18 cellular contexts compared by ENCODE assay signal in the genomic region with DNA sequence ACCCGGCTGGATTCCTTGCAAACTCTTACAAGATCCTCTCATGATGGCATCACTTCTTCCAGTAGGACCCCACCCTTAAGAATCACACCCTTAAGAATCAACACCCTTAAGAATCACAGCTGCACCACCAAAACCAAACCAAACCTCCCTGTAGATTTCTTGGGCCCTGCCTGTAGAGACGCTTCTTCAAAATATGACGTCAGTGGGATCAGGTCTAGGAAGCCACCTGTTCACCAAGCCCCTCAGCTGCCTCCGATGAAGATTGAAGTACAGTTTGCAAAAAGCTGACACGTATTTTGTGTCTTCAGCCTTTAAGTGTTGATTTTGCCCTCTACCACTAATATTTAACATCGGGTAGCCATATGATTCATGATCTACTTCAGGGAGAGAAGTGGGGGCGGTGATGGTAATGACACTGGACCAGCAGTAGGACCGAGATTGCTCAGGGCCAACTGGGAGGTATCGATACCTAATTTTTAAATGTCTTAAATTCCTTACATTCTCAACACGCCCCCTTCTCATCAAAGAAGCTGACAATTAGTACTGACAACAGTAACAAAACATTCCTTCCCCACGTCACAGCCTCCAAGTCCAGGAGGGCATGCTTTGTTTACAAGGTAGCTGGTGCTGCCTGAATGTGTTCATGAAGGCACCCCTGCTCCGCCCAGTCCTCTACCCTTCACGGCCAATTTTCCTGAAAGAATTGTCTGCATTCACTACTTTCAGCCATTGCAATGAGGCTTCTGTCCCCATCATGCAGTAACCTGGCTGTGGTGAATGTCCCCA. TPM values are rescaled to one million over a fixed set of nuclear protein-coding genes. Genes with fewer than 3 reads are reported as not detected.
DNase-seq lines count a peak whose midpoint lies in the region; ATAC-seq, FAIRE-seq and TF ChIP-seq lines count a peak whose summit lies in the region.
"Had no signal": no experiment of that assay in that cellular context is flagged by ENCODE, and none has a peak within 500 bp of the region (broad histone marks: within the 10 kb centered on the region; RNA-seq: fewer than 3 reads in every experiment).

No MANE protein-coding gene starts in this region.

- H3K4me3 Mint-ChIP-seq in nephron progenitor cell: peak overlapping the region; percentile 21
- H3K4me3 Mint-ChIP-seq: CD8-positive, alpha-beta T cell had no signal

- H3K36me3 ChIP-seq in BLaER1: no peaks in the 10 kb centered on the region
- no peaks in the 10 kb centered on the region for H3K36me3 ChIP-seq in HEK293 (ENCODE audit: control insufficient read depth in 2 of 2, insufficient read depth in 1 of 2, low read length in 2 of 2)
- no peaks in the 10 kb centered on the region for H3K36me3 ChIP-seq in H1 (ENCODE audit: control insufficient read depth in 2 of 4, insufficient read depth in 4 of 4, low read length in 3 of 4)
- H3K36me3 ChIP-seq: HAP-1, SJSA1 had no signal

- no peak for TF ChIP-seq POLR2A in H1 (IDR thresholded peaks at IDR 0.05; ENCODE audit: control extremely low read depth in 1 of 2, low read depth in 2 of 2, low read length in 2 of 2)

- TF ChIP-seq EP300 in H1 (IDR thresholded peaks at IDR 0.05; ENCODE audit: borderline replicate concordance in 1 of 2, low read depth in 2 of 2, low read length in 2 of 2): no peak

- H4K91ac ChIP-seq in H1 (replicated peaks; ENCODE audit: insufficient read length, low read length): no peak overlapping the region

- no peak overlapping the region for H2BK120ac ChIP-seq in H1 (replicated peaks; ENCODE audit: low read depth, low read length)

- H2BK12ac ChIP-seq in H1 (ENCODE audit: low read depth, low read length): no peak overlapping the region

- no peak overlapping the region for H2AFZ ChIP-seq in H1 (ENCODE audit: low read length)

- no peak overlapping the region for H3K4ac ChIP-seq in H1 (replicated peaks; ENCODE audit: insufficient read length, low read depth, low read length)

- TF ChIP-seq CTCF in HEK293 (tag by site-specific recombination; IDR thresholded peaks at IDR 0.05) (no peak), H1 (IDR thresholded peaks at IDR 0.05; ENCODE audit: control extremely low read depth in 1 of 3, insufficient read depth in 1 of 3, low read depth in 1 of 3, low read length in 3 of 3) (no peak), nephron progenitor cell (IDR thresholded peaks at IDR 0.05) (no peak)

- H3K4me1 Mint-ChIP-seq in nephron progenitor cell: peaks cover 57% of the 10 kb centered on the region

- H3K27me3 ChIP-seq in BLaER1: no peaks in the 10 kb centered on the region; the same call in 1 of the 2 replicates
- no peaks in the 10 kb centered on the region for H3K27me3 ChIP-seq in H1 (replicated peaks in 1 of 4; ENCODE audit: control insufficient read depth in 3 of 4, extremely low read depth in 1 of 4, insufficient read depth in 3 of 4, low read length in 3 of 4)
- H3K27me3 ChIP-seq: SJSA1 had no signal

- peaks cover 56% of the 10 kb centered on the region for H3K4me1 ChIP-seq in BLaER1
- H3K4me1 ChIP-seq in HEK293 (ENCODE audit: control insufficient read depth, insufficient read depth, low read length): no peaks in the 10 kb centered on the region
- H3K4me1 ChIP-seq in H1 (replicated peaks in 1 of 4; ENCODE audit: control insufficient read depth in 3 of 4, insufficient read depth in 4 of 4, low read length in 3 of 4): peaks cover 0 to 3% (median 2%) of the 10 kb centered on the region in 4 experiments; a peak in 4 of 7 replicates
- H3K4me1 ChIP-seq: A549, HAP-1, SJSA1 had no signal

- 87% methylated on average over 13 of the region's 13 CpGs; no CpG with 5 or more reads in 1 of the 2 experiments for WGBS in H1 (ENCODE audit: extremely low coverage in 1 of 2, insufficient coverage in 1 of 2, insufficient read length in 1 of 2, insufficient replicate concordance in 2 of 2, low coverage in 1 of 2, low lambda C conversion rate in 2 of 2, missing lambda C conversion rate in 1 of 2), 2 experiments

- no peaks in the 10 kb centered on the region for H3K9me3 ChIP-seq in BLaER1
- no peaks in the 10 kb centered on the region for H3K9me3 ChIP-seq in HEK293 (ENCODE audit: control insufficient read depth, insufficient read depth, low read depth, low read length)
- H3K9me3 ChIP-seq in H1 (ENCODE audit: insufficient read depth in 2 of 2, low read depth in 1 of 2, low read length in 1 of 2): no peaks in the 10 kb centered on the region
- H3K9me3 ChIP-seq: A549, HAP-1, SJSA1 had no signal

- no peak overlapping the region for H3K18ac ChIP-seq in H1 (ENCODE audit: extremely low read depth, low read length)

- H3K4me2 ChIP-seq in BLaER1 (peak overlapping the region; percentile 83), H1 (ENCODE audit: insufficient read depth in 1 of 2, low read depth in 2 of 2, low read length in 2 of 2) (no peak overlapping the region)
- H3K4me2 ChIP-seq: A549 had no signal

- H3K14ac ChIP-seq in H1 (ENCODE audit: insufficient read length): no peak overlapping the region

- no peaks in the 10 kb centered on the region; the same call in 1 of the 2 replicates for H3K23me2 ChIP-seq in H1 (ENCODE audit: low read depth, low read length)

- no peak overlapping the region for H2AK5ac ChIP-seq in H1 (ENCODE audit: low read depth, low read length)

- H4K5ac ChIP-seq in H1 (ENCODE audit: insufficient read length, low read depth, low read length): no peak overlapping the region

- no peak overlapping the region; the same call in 1 of the 2 replicates for H2BK5ac ChIP-seq in H1 (ENCODE audit: low read depth, low read length)

- CTCF ChIA-PET in HEK293 (lab: Yijun Ruan, JAX): interaction anchor here (0.6 kb wide), 1 partner anchor 1917 kb away, joined by 3 read pairs; no protein-coding TSS in a partner anchor
- CTCF ChIA-PET in H1 (lab: Charles Lee; ENCODE audit: partially characterized antibody): interaction anchor here (0.9 to 4.8 kb wide), 6 partner anchors 10 to 247 kb away, joined by 3 to 19 read pairs (median 4); no protein-coding TSS in a partner anchor

- ATAC-seq in GM18867 (IDR thresholded peaks at IDR 0.05; ENCODE audit: unreplicated experiment) (no peak), HG02588 (IDR thresholded peaks at IDR 0.05; ENCODE audit: unreplicated experiment) (no peak), left colon (no peak)
- ATAC-seq: A549; CD8-positive, alpha-beta T cell; Panc1 had no signal

- H3K56ac ChIP-seq in H1 (replicated peaks; ENCODE audit: insufficient read length, low read depth, low read length): no peak overlapping the region

- no peak overlapping the region for H3K23ac ChIP-seq in H1 (ENCODE audit: insufficient read length)

- H3K4me3 ChIP-seq in BLaER1 (no peak overlapping the region), HEK293 (ENCODE audit: low read depth, low read length) (no peak overlapping the region), H1 (ENCODE audit: extremely low read depth in 1 of 4, insufficient read depth in 2 of 4, low read depth in 3 of 4, low read length in 4 of 4) (no peak overlapping the region)
- H3K4me3 ChIP-seq: A549, HAP-1, SJSA1 had no signal

- no peak overlapping the region for H3K9ac ChIP-seq in BLaER1
- H3K9ac ChIP-seq in H1 (replicated peaks in 1 of 4; ENCODE audit: extremely low read depth in 1 of 4, low read depth in 3 of 4, low read length in 3 of 4): no peak overlapping the region

- H4K20me1 ChIP-seq in BLaER1 (no peaks in the 10 kb centered on the region), H1 (replicated peaks in 1 of 2; ENCODE audit: control insufficient read depth in 1 of 2, insufficient read depth in 2 of 2, low read length in 2 of 2) (no peaks in the 10 kb centered on the region)

- H3K27ac Mint-ChIP-seq in nephron progenitor cell: peak overlapping the region; percentile 3
- H3K27ac Mint-ChIP-seq: CD8-positive, alpha-beta T cell had no signal

- DNase-seq in H1 (ENCODE audit: low read depth in 1 of 2, low spot score in 2 of 2) (no peak), nephron progenitor cell (no peak), left colon (no peak), SHP77 treated with DMSO at 0.1 percent for 48 hours (lab: John Stamatoyannopoulos, UW) (no peak)
- DNase-seq: Calu3; CD8-positive, alpha-beta T cell; KG1; NCI-H1105 treated with DMSO at 0.1 percent for 48 hours had no signal

- H3K36me3 Mint-ChIP-seq in nephron progenitor cell (ENCODE audit: low read depth): no peaks in the 10 kb centered on the region
- H3K36me3 Mint-ChIP-seq: CD8-positive, alpha-beta T cell had no signal

- H3K79me1 ChIP-seq in H1 (ENCODE audit: low read depth, low read length): no peaks in the 10 kb centered on the region

- H3K79me2 ChIP-seq in H1 (ENCODE audit: control insufficient read depth in 1 of 2, insufficient read depth in 2 of 2, low read length in 2 of 2): no peaks in the 10 kb centered on the region

- no peak overlapping the region for H3K27ac ChIP-seq in BLaER1
- no peak overlapping the region for H3K27ac ChIP-seq in HEK293 (ENCODE audit: extremely low read depth, low read depth, low read length)
- H3K27ac ChIP-seq in H1 (ENCODE audit: low read depth, low read length): no peak overlapping the region
- H3K27ac ChIP-seq: A549, SJSA1 had no signal

- no peak overlapping the region for H2BK20ac ChIP-seq in H1 (ENCODE audit: low read length)

- no peak overlapping the region for H2BK15ac ChIP-seq in H1 (ENCODE audit: low read length)

- H4K8ac ChIP-seq in H1 (ENCODE audit: extremely low read depth, insufficient read depth, low read length): no peak overlapping the region

- TF ChIP-seq RAD21 in H1 (IDR thresholded peaks at IDR 0.05 in 1 of 2, conservative IDR thresholded peaks at IDR 0.05 in 1 of 2; ENCODE audit: low read depth in 2 of 2, low read length in 2 of 2): no peak

- H3K27me3 Mint-ChIP-seq in nephron progenitor cell (ENCODE audit: low read depth, poor library complexity): peaks cover 20% of the 10 kb centered on the region

- intact Hi-C loops in left colon (cut with DNase I, micrococcal nuclease): no loop called here

- POLR2A ChIA-PET in HEK293 (lab: Yijun Ruan, JAX): no interaction called here
- POLR2A ChIA-PET in H1 (lab: Charles Lee; ENCODE audit: partially characterized antibody): interaction anchor here (1.1 kb wide), 1 partner anchor 9 kb away, joined by 3 read pairs; no protein-coding TSS in a partner anchor

- H3K9me3 Mint-ChIP-seq in nephron progenitor cell: no peaks in the 10 kb centered on the region
- H3K9me3 Mint-ChIP-seq: CD8-positive, alpha-beta T cell had no signal

- FAIRE-seq in H1 (lab: Jason Lieb, UNC): no peak
- FAIRE-seq: A549 had no signal

TF ChIP-seq in HEK293, 187 proteins besides CTCF, POLR2A, EP300 and RAD21 (continues in another document):
- peak; percentile 65 for TF ChIP-seq KLF1 (tag by site-specific recombination; IDR thresholded peaks at IDR 0.05)

RNA-seq across cellular contexts. Expression of gene ESRRB, which starts 57.2 kb away (rescaled TPM):
- 0.45 and 0.48 TPM in 2 replicates for total RNA-seq in H1 (2021; fragmentation: NEBNext Ultra II Directional; extraction: Animal tissue kit (Norgen Biotek cat#: 25700))
- 0.19 and 0.29 TPM in 2 replicates for polyA plus RNA-seq in H1 (2011; rRNA removed)
- 0.19 TPM for polyA plus RNA-seq in H1 (2011; cell fraction: cytosol; rRNA removed)
- polyA plus RNA-seq in H1 (2011; cell fraction: nucleus; rRNA removed): 0.40 TPM
- 0.11 to 0.17 TPM (median 0.15 TPM) in 3 of 4 replicates, not detected in the other for polyA plus RNA-seq in H1 (2012, experiment 1 of 2)
- 0.12 TPM for polyA plus RNA-seq in H1 (2012, experiment 2 of 2)
- 0.32 TPM for polyA plus RNA-seq in H1 (2013, experiment 1 of 2)
- polyA plus RNA-seq in H1 (2013, experiment 2 of 2): 0.39 TPM
- 0.12 and 0.41 TPM in 2 replicates for polyA minus RNA-seq in H1 (2011; rRNA and poly(A)+ RNA removed)
- not detected for polyA minus RNA-seq in H1 (2011; cell fraction: cytosol; rRNA and poly(A)+ RNA removed)
- not detected for polyA minus RNA-seq in H1 (2011; cell fraction: nucleus; rRNA and poly(A)+ RNA removed)
- total RNA-seq in left colon: under 1 TPM; 0.06 to 0.18 TPM
- total RNA-seq: G401 had no signal
- polyA plus RNA-seq: BJ had no signal
